In genomic region chr12:26874501-26875296, GRCh38 we compare ENCODE assay signal across 1 cellular context.
TF ChIP-seq lines count a peak whose summit lies in the region.

No MANE protein-coding gene starts in this region.

TF ChIP-seq in GM12878, 131 proteins besides CTCF, POLR2A, EP300 and RAD21 (continued from another document):
- TF ChIP-seq NFIC (IDR thresholded peaks at IDR 0.05; ENCODE audit: low read depth, low read length) (peak; percentile 89; the same call in 1 of the 2 replicates), ZBTB11 (CRISPR knock-in tag; IDR thresholded peaks at IDR 0.05) (no peak), IKZF2 (IDR thresholded peaks at IDR 0.05) (peak; percentile 93 to 94), MXI1 (IDR thresholded peaks at IDR 0.05; ENCODE audit: low read depth, low read length) (0 out of 2 replicates have a peak, but pooled peaks have one; percentile 30), TARDBP (IDR thresholded peaks at IDR 0.05; ENCODE audit: borderline replicate concordance) (0 out of 2 replicates have a peak, but pooled peaks have one; percentile 47), ATF2 (IDR thresholded peaks at IDR 0.05; ENCODE audit: low read length) (peak; percentile 87), POU2F2 (IDR thresholded peaks at IDR 0.05; ENCODE audit: borderline replicate concordance, low read depth, low read length) (no peak), MYC (IDR thresholded peaks at IDR 0.05; ENCODE audit: insufficient read depth, insufficient read length, insufficient replicate concordance, low read length, severe bottlenecking) (no peak), HSF1 (IDR thresholded peaks at IDR 0.05; ENCODE audit: low read depth, low read length) (no peak), SIN3A (IDR thresholded peaks at IDR 0.05; ENCODE audit: low read depth, low read length) (no peak), RAD51 (IDR thresholded peaks at IDR 0.05) (no peak), E2F4 (IDR thresholded peaks at IDR 0.05; ENCODE audit: low read depth, low read length) (no peak), ZBTB4 (CRISPR knock-in tag; IDR thresholded peaks at IDR 0.05) (no peak), ZNF622 (IDR thresholded peaks at IDR 0.05) (no peak), HDAC6 (IDR thresholded peaks at IDR 0.05; ENCODE audit: unreplicated experiment) (no peak), LARP7 (IDR thresholded peaks at IDR 0.05) (no peak), SUZ12 (IDR thresholded peaks at IDR 0.05; ENCODE audit: unreplicated experiment) (no peak), ZNF274 (IDR thresholded peaks at IDR 0.05; ENCODE audit: insufficient read depth, insufficient read length) (no peak), SMC3 (IDR thresholded peaks at IDR 0.05; ENCODE audit: borderline replicate concordance, low read length) (no peak), MEF2A (IDR thresholded peaks at IDR 0.05; ENCODE audit: insufficient read depth, low read depth, low read length) (0 out of 2 replicates have a peak, but pooled peaks have one; percentile 40), EZH2 (IDR thresholded peaks at IDR 0.05; ENCODE audit: borderline replicate concordance, control insufficient read depth, low read depth, low read length) (no peak), CREB1 (IDR thresholded peaks at IDR 0.05; ENCODE audit: low read depth) (peak; percentile 56; the same call in 1 of the 2 replicates), HCFC1 (IDR thresholded peaks at IDR 0.05; ENCODE audit: low read length) (no peak), BMI1 (IDR thresholded peaks at IDR 0.05; ENCODE audit: borderline replicate concordance) (peak; percentile 67; the same call in 1 of the 2 replicates), PKNOX1 (IDR thresholded peaks at IDR 0.05) (peak; percentile 44; the same call in 1 of the 2 replicates), ZNF687 (IDR thresholded peaks at IDR 0.05) (no peak), WRNIP1 (IDR thresholded peaks at IDR 0.05; ENCODE audit: borderline replicate concordance, low read depth, low read length) (no peak)
